ENCODE assay signal across 8 cellular contexts in the genomic region with DNA sequence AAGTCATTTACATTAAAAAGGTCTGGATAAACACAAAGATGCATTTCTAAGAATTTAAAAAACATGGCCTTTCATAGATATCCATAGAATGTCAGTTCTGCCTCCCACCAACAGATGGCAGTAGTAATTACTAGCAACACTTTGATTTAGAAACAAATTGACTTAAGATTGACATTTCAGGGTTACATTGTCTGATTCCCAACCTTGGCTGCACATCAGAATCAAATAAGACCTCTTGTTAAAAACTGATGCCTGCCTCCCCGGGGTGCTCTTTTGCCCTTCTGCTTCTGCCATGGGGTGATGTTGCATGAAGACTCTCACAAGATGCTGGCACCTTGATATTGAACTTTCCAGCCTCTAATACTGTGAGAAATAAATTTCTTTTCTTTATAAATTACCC.
DNase-seq lines count a peak whose midpoint lies in the region; ATAC-seq and TF ChIP-seq lines count a peak whose summit lies in the region.

No MANE protein-coding gene starts in this region.

- H3K4me1 ChIP-seq in OCI-LY3 (ENCODE audit: low read length) = no peaks in the 10 kb centered on the region
- no peaks in the 10 kb centered on the region for H3K4me1 ChIP-seq in esophagus squamous epithelium
- peaks cover 0 to 10% of the 10 kb centered on the region in 2 donors for H3K4me1 ChIP-seq in thoracic aorta (ENCODE audit: control insufficient read depth in 1 of 2, low read depth in 2 of 2)

- ATAC-seq in thoracic aorta (ENCODE audit: insufficient number of reproducible peaks, low FRiP score, low read depth) = no peak
- no peak for ATAC-seq in GM19452 (IDR thresholded peaks at IDR 0.05; ENCODE audit: unreplicated experiment)
- ATAC-seq in left colon = no peak

- H3K4me3 ChIP-seq in OCI-LY3 (ENCODE audit: low read length) = no peak overlapping the region
- H3K4me3 ChIP-seq in esophagus squamous epithelium = no peak overlapping the region
- H3K4me3 ChIP-seq in thoracic aorta = no peak overlapping the region

- H3K36me3 Mint-ChIP-seq in activated CD4-positive, alpha-beta T cell treated with anti-CD3 and anti-CD28 coated beads, Interleukin-2, amount 10 ng/mL, durations not matched to agents 24 days and 14 days (ENCODE audit: low read depth) = no peaks in the 10 kb centered on the region

- no peaks in the 10 kb centered on the region for H3K27me3 Mint-ChIP-seq in activated CD4-positive, alpha-beta T cell treated with anti-CD3 and anti-CD28 coated beads, Interleukin-2, amount 10 ng/mL, durations not matched to agents 24 days and 14 days

- no peak overlapping the region for H3K9ac ChIP-seq in OCI-LY3 (ENCODE audit: low read length)

- H3K27ac ChIP-seq in OCI-LY3 (ENCODE audit: low read length) (no peak overlapping the region), esophagus squamous epithelium (no peak overlapping the region), thoracic aorta (no peak overlapping the region)

- no peak for TF ChIP-seq POLR2A in esophagus squamous epithelium (IDR thresholded peaks at IDR 0.05)

- no peaks in the 10 kb centered on the region for H3K79me2 ChIP-seq in OCI-LY3 (ENCODE audit: low read length)

- no peaks in the 10 kb centered on the region for H3K9me3 ChIP-seq in OCI-LY3 (ENCODE audit: insufficient read depth, low read length)
- no peaks in the 10 kb centered on the region for H3K9me3 ChIP-seq in esophagus squamous epithelium
- no peaks in the 10 kb centered on the region for H3K9me3 ChIP-seq in thoracic aorta

- H2AFZ ChIP-seq in OCI-LY3 (ENCODE audit: low read depth, low read length) = no peak overlapping the region

- no peaks in the 10 kb centered on the region for H3K9me3 Mint-ChIP-seq in activated CD4-positive, alpha-beta T cell treated with anti-CD3 and anti-CD28 coated beads, Interleukin-2, amount 10 ng/mL, durations not matched to agents 24 days and 14 days

- H3K4me2 ChIP-seq in OCI-LY3 (ENCODE audit: low read length) = no peak overlapping the region

- H3K36me3 ChIP-seq in OCI-LY3 (replicated peaks; ENCODE audit: low read depth, low read length) (no peaks in the 10 kb centered on the region), esophagus squamous epithelium (no peaks in the 10 kb centered on the region), thoracic aorta (no peaks in the 10 kb centered on the region)

- H3K4me1 Mint-ChIP-seq in activated CD4-positive, alpha-beta T cell treated with anti-CD3 and anti-CD28 coated beads, Interleukin-2, amount 10 ng/mL, durations not matched to agents 24 days and 14 days = no peaks in the 10 kb centered on the region

- peak; percentile 52 for TF ChIP-seq CTCF in OCI-LY3 (IDR thresholded peaks at IDR 0.05; ENCODE audit: low read depth, low read length)
- peak in 5 of 6 experiments; percentile 40 to 79 (median 48) for TF ChIP-seq CTCF in esophagus squamous epithelium (IDR thresholded peaks at IDR 0.05)
- TF ChIP-seq CTCF in thoracic aorta (IDR thresholded peaks at IDR 0.05) = peak; percentile 61

- H4K20me1 ChIP-seq in OCI-LY3 (ENCODE audit: insufficient read depth, low read length) = no peaks in the 10 kb centered on the region

- H3K4me3 Mint-ChIP-seq in activated CD4-positive, alpha-beta T cell treated with anti-CD3 and anti-CD28 coated beads, Interleukin-2, amount 10 ng/mL, durations not matched to agents 24 days and 14 days = no peak overlapping the region

- peak; percentile 78 for DNase-seq in activated CD4-positive, alpha-beta T cell treated with anti-CD3 and anti-CD28 coated beads, Interleukin-2, amount 10 ng/mL, durations not matched to agents 24 days and 14 days
- no peak for DNase-seq in activated CD4-positive, alpha-beta T cell treated with anti-CD3 and anti-CD28 coated beads, Interleukin-2, amount 50 U/mL, for 4 hours
- DNase-seq in esophagus squamous epithelium (lab: John Stamatoyannopoulos, UW) (no peak), thoracic aorta (ENCODE audit: low spot score) (no peak), left colon (no peak)
- no peak for DNase-seq in activated naive CD4-positive, alpha-beta T cell treated with anti-CD3 and anti-CD28 coated beads, Interleukin-2, amount 50 U/mL, for 16 hours

- H3K27me3 ChIP-seq in OCI-LY3 (ENCODE audit: low read depth, low read length) (no peaks in the 10 kb centered on the region), esophagus squamous epithelium (no peaks in the 10 kb centered on the region), thoracic aorta (replicated peaks; ENCODE audit: insufficient read depth) (no peaks in the 10 kb centered on the region)

- H3K27ac Mint-ChIP-seq in activated CD4-positive, alpha-beta T cell treated with anti-CD3 and anti-CD28 coated beads, Interleukin-2, amount 10 ng/mL, durations not matched to agents 24 days and 14 days = no peak overlapping the region

- intact Hi-C loops in activated CD4-positive, alpha-beta T cell treated with anti-CD3 and anti-CD28 coated beads, Interleukin-2, amount 10 ng/mL, durations not matched to agents 24 days and 14 days (cut with micrococcal nuclease) = loop anchor here (1.0 to 10.0 kb wide), 2 partner anchors 127 to 304 kb away; no protein-coding TSS in a partner anchor
- intact Hi-C loops in esophagus squamous epithelium (cut with DNase I) (no loop called here), left colon (cut with DNase I, micrococcal nuclease) (loop anchor here in 1 of 2 donors (10.0 kb wide), 1 partner anchor 303 kb away; no protein-coding TSS in a partner anchor)

- WGBS in esophagus squamous epithelium, 2 donors = 77 to 93% methylated on average over 1 of the region's 1 CpG
